34 cellular contexts compared by ENCODE assay signal in the genomic region with DNA sequence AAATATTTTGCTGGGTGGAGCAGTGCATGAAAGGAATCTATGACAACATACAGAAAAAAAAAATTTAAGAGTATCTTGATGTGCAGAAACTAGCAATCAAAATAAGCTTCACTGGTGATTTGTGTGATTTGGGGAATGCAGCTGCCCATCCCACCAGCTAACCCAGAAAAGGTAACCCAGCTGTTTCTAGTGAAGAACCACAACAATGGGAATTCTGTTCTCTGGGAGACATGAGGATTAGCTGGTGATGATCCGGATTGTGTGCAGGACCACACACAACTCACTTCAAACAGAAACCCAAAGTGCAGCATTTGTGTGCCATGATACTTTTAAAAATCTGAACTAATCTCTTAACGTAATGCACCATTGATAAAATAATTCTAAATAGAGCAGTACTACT.
DNase-seq lines count a peak whose midpoint lies in the region; TF ChIP-seq lines count a peak whose summit lies in the region.
"Had no signal": no experiment of that assay in that cellular context is flagged by ENCODE, and none has a peak within 500 bp of the region (broad histone marks: within the 10 kb centered on the region; RNA-seq: fewer than 3 reads in every experiment).

No MANE protein-coding gene starts in this region.

- peaks cover 3% of the 10 kb centered on the region for H3K4me1 ChIP-seq in mammary epithelial cell (ENCODE audit: insufficient read depth, low read length)
- H3K4me1 ChIP-seq in osteoblast (ENCODE audit: insufficient read depth, low read length) = no peaks in the 10 kb centered on the region
- no peaks in the 10 kb centered on the region for H3K4me1 ChIP-seq in Peyer's patch
- H3K4me1 ChIP-seq: left lung, psoas muscle, upper lobe of right lung had no signal

- H2AFZ ChIP-seq in mammary epithelial cell (ENCODE audit: low read depth, low read length) = no peak overlapping the region
- H2AFZ ChIP-seq in osteoblast (ENCODE audit: low read length) = peak overlapping the region; percentile 70
- H2AFZ ChIP-seq: PC-9 had no signal

- POLR2A ChIA-PET in MCF 10A (lab: Yijun Ruan, JAX) = interaction anchor here (0.5 kb wide), 1 partner anchor 17 kb away, joined by 3 read pairs; no protein-coding TSS in a partner anchor
- POLR2A ChIA-PET in activated CD4-positive, alpha-beta memory T cell treated with anti-CD3 and anti-CD28 coated beads, Interleukin-2, amount 10 ng/mL, durations not matched to agents 7 days and 5 days (lab: Charles Lee) = no interaction called here

- H3K27me3 ChIP-seq in mammary epithelial cell (ENCODE audit: insufficient read depth, low read length) (no peaks in the 10 kb centered on the region), osteoblast (ENCODE audit: insufficient read depth, low read length) (no peaks in the 10 kb centered on the region), Peyer's patch (no peaks in the 10 kb centered on the region)
- H3K27me3 ChIP-seq: left lung, neutrophil, upper lobe of right lung had no signal

- no peak overlapping the region for H3K9ac ChIP-seq in mammary epithelial cell (ENCODE audit: insufficient read depth, low read length)

- H3K36me3 ChIP-seq in mammary epithelial cell (ENCODE audit: insufficient read depth, low read length) (no peaks in the 10 kb centered on the region), osteoblast (ENCODE audit: insufficient read depth, low read length) (no peaks in the 10 kb centered on the region), Peyer's patch (no peaks in the 10 kb centered on the region)
- H3K36me3 ChIP-seq: left lung, neutrophil, upper lobe of right lung had no signal

- no TSS peak for BruUV-seq in mammary epithelial cell (replicated peaks; lab: Mats Ljungman, UMichigan)
- BruUV-seq in MCF 10A (replicated peaks; lab: Mats Ljungman, UMichigan) = no TSS peak

- H4K20me1 ChIP-seq in mammary epithelial cell (ENCODE audit: insufficient read depth, low read length) = no peaks in the 10 kb centered on the region
- no peaks in the 10 kb centered on the region for H4K20me1 ChIP-seq in osteoblast (ENCODE audit: insufficient read depth, low read length)

- H3K4me1 Mint-ChIP-seq in MCF 10A (ENCODE audit: insufficient read depth, unreplicated experiment) = no peaks in the 10 kb centered on the region
- H3K4me1 Mint-ChIP-seq in activated CD4-positive, alpha-beta memory T cell treated with anti-CD3 and anti-CD28 coated beads, Interleukin-2, amount 10 ng/mL, durations not matched to agents 7 days and 5 days = no peaks in the 10 kb centered on the region
- H3K4me1 Mint-ChIP-seq: IgD-negative memory B cell; stimulated activated memory B cell treated with anti-CD40 and anti-IgM and Interleukin-4, amounts not matched to agents 10 μg/mL and 1 μg/mL and 100 μg/mL, for 72 hours had no signal

- H3K4me3 ChIP-seq in mammary epithelial cell (replicated peaks in 1 of 3; ENCODE audit: insufficient read depth in 1 of 3, low read depth in 2 of 3, low read length in 3 of 3) (no peak overlapping the region), coronary artery (peak overlapping the region; percentile 10), osteoblast (ENCODE audit: insufficient read depth, low read length) (no peak overlapping the region), Peyer's patch (no peak overlapping the region)
- H3K4me3 ChIP-seq: left lung, PC-9, psoas muscle, upper lobe of right lung had no signal

- H3K27me3 Mint-ChIP-seq in MCF 10A (ENCODE audit: insufficient read depth, unreplicated experiment) = no peaks in the 10 kb centered on the region
- no peaks in the 10 kb centered on the region for H3K27me3 Mint-ChIP-seq in activated CD4-positive, alpha-beta memory T cell treated with anti-CD3 and anti-CD28 coated beads, Interleukin-2, amount 10 ng/mL, durations not matched to agents 7 days and 5 days
- H3K27me3 Mint-ChIP-seq: effector memory CD8-positive, alpha-beta T cell; IgD-negative memory B cell; stimulated activated memory B cell treated with anti-CD40 and anti-IgM and Interleukin-4, amounts not matched to agents 10 μg/mL and 1 μg/mL and 100 μg/mL, for 72 hours had no signal

- H3K9me3 ChIP-seq in mammary epithelial cell (replicated peaks; ENCODE audit: insufficient read depth, low read length) (no peaks in the 10 kb centered on the region), osteoblast (ENCODE audit: low read depth, low read length) (no peaks in the 10 kb centered on the region), Peyer's patch (no peaks in the 10 kb centered on the region)
- H3K9me3 ChIP-seq: left lung, neutrophil, psoas muscle, upper lobe of right lung had no signal

- DNase-seq in mammary epithelial cell (peak; percentile 59), MCF 10A (ENCODE audit: unreplicated experiment) (no peak), coronary artery (ENCODE audit: low spot score) (no peak), osteoblast (ENCODE audit: insufficient read length, low spot score, missing footprints) (no peak), caudate nucleus (lab: John Stamatoyannopoulos, UW) (no peak), cortex of kidney (lab: John Stamatoyannopoulos, UW) (no peak), Peyer's patch (no peak)
- DNase-seq in activated CD4-positive, alpha-beta memory T cell treated with anti-CD3 and anti-CD28 coated beads, Interleukin-2, amount 10 ng/mL, durations not matched to agents 7 days and 5 days = no peak
- DNase-seq: activated CD4-positive, alpha-beta T cell treated with anti-CD3 and anti-CD28 coated beads for 4 hours; activated T-cell treated with anti-CD3 and anti-CD28 coated beads for 4 hours; Calu3; DMS79 treated with DMSO at 0.1 percent for 48 hours; effector memory CD8-positive, alpha-beta T cell; GF-D8; head of caudate nucleus; islet precursor cell; left lung; mesendoderm; NCI-H1105; NCI-H187 treated with DMSO at 0.1 percent for 48 hours; NCI-H524 treated with DMSO at 0.1 percent for 48 hours; PC-9; psoas muscle; Right ventricle myocardium superior; substantia nigra; SW 1271; T1000; upper lobe of right lung had no signal

- no peak overlapping the region for H3K4me3 Mint-ChIP-seq in MCF 10A (ENCODE audit: unreplicated experiment)
- H3K4me3 Mint-ChIP-seq in activated CD4-positive, alpha-beta memory T cell treated with anti-CD3 and anti-CD28 coated beads, Interleukin-2, amount 10 ng/mL, durations not matched to agents 7 days and 5 days = no peak overlapping the region
- H3K4me3 Mint-ChIP-seq: effector memory CD8-positive, alpha-beta T cell; IgD-negative memory B cell; stimulated activated memory B cell treated with anti-CD40 and anti-IgM and Interleukin-4, amounts not matched to agents 10 μg/mL and 1 μg/mL and 100 μg/mL, for 72 hours had no signal

- no peaks in the 10 kb centered on the region for H3K79me2 ChIP-seq in mammary epithelial cell (ENCODE audit: insufficient read depth, low read length)
- H3K79me2 ChIP-seq in osteoblast (ENCODE audit: insufficient read depth, low read length) = no peaks in the 10 kb centered on the region

- H3K4me2 ChIP-seq in mammary epithelial cell (ENCODE audit: insufficient read depth, low read depth, low read length) (no peak overlapping the region), osteoblast (ENCODE audit: insufficient read depth, low read length) (peak overlapping the region; percentile 29)
- H3K4me2 ChIP-seq: PC-9 had no signal

- no peak for TF ChIP-seq POLR2A in Peyer's patch (IDR thresholded peaks at IDR 0.05)

- peaks cover under 1% of the 10 kb centered on the region for H3K9me3 Mint-ChIP-seq in MCF 10A (ENCODE audit: unreplicated experiment)
- no peaks in the 10 kb centered on the region for H3K9me3 Mint-ChIP-seq in activated CD4-positive, alpha-beta memory T cell treated with anti-CD3 and anti-CD28 coated beads, Interleukin-2, amount 10 ng/mL, durations not matched to agents 7 days and 5 days
- H3K9me3 Mint-ChIP-seq: activated naive CD4-positive, alpha-beta T cell treated with anti-CD3 and anti-CD28 coated beads, Interleukin-2, amount 50 U/mL, for 72 hours; activated T-helper 2 cell treated with anti-CD3 and anti-CD28 coated beads, Interferon-gamma antibody, Interleukin-2, Interleukin-4, amounts not matched to agents 10 μg/mL and 5 μg/mL and 100 μg/mL, durations not matched to agents 14 hours and 24 hours and 36 hours; stimulated activated memory B cell treated with anti-CD40 and anti-IgM and Interleukin-4, amounts not matched to agents 10 μg/mL and 1 μg/mL and 100 μg/mL, for 72 hours had no signal

- H3K27ac Mint-ChIP-seq in MCF 10A (ENCODE audit: low read depth, unreplicated experiment) = no peak overlapping the region
- H3K27ac Mint-ChIP-seq in activated CD4-positive, alpha-beta memory T cell treated with anti-CD3 and anti-CD28 coated beads, Interleukin-2, amount 10 ng/mL, durations not matched to agents 7 days and 5 days = no peak overlapping the region
- H3K27ac Mint-ChIP-seq: activated naive CD4-positive, alpha-beta T cell treated with anti-CD3 and anti-CD28 coated beads, Interleukin-2, amount 50 U/mL, for 72 hours; activated T-helper 2 cell treated with anti-CD3 and anti-CD28 coated beads, Interferon-gamma antibody, Interleukin-2, Interleukin-4, amounts not matched to agents 10 μg/mL and 5 μg/mL and 100 μg/mL, durations not matched to agents 14 hours and 24 hours and 36 hours; effector memory CD8-positive, alpha-beta T cell; IgD-negative memory B cell; stimulated activated memory B cell treated with anti-CD40 and anti-IgM and Interleukin-4, amounts not matched to agents 10 μg/mL and 1 μg/mL and 100 μg/mL, for 72 hours had no signal

- dilution Hi-C loops in mammary epithelial cell (cut with HindIII; ENCODE audit: low sequenced_read_pairs) = no loop called here

- H3K27ac ChIP-seq in mammary epithelial cell (ENCODE audit: insufficient read depth, low read depth, low read length) (no peak overlapping the region), coronary artery (no peak overlapping the region), osteoblast (ENCODE audit: low read depth, low read length) (no peak overlapping the region), caudate nucleus (ENCODE audit: low read depth, low read length) (no peak overlapping the region), Peyer's patch (no peak overlapping the region)
- H3K27ac ChIP-seq: left lung, neutrophil, PC-9, psoas muscle, upper lobe of right lung, VCaP had no signal

- CTCF ChIA-PET in mammary epithelial cell (lab: Charles Lee; ENCODE audit: low non-redundant PET) = interaction anchor here (0.5 kb wide), 1 partner anchor 600 kb away, joined by 3 read pairs; no protein-coding TSS in a partner anchor
- CTCF ChIA-PET in MCF 10A (lab: Yijun Ruan, JAX) = no interaction called here
- CTCF ChIA-PET in activated CD4-positive, alpha-beta memory T cell treated with anti-CD3 and anti-CD28 coated beads, Interleukin-2, amount 10 ng/mL, durations not matched to agents 7 days and 5 days (lab: Charles Lee) = no interaction called here

- intact Hi-C loops in mammary epithelial cell (cut with micrococcal nuclease) (no loop called here), MCF 10A (cut with micrococcal nuclease) (no loop called here)

- in situ Hi-C loops in mammary epithelial cell (cut with MboI; ENCODE audit: low sequenced_read_pairs in 2 of 2) = no loop called here

- no peaks in the 10 kb centered on the region for H3K36me3 Mint-ChIP-seq in MCF 10A (ENCODE audit: insufficient read depth, unreplicated experiment)
- H3K36me3 Mint-ChIP-seq in activated CD4-positive, alpha-beta memory T cell treated with anti-CD3 and anti-CD28 coated beads, Interleukin-2, amount 10 ng/mL, durations not matched to agents 7 days and 5 days (ENCODE audit: low read depth) = no peaks in the 10 kb centered on the region
- H3K36me3 Mint-ChIP-seq: activated naive CD4-positive, alpha-beta T cell treated with anti-CD3 and anti-CD28 coated beads, Interleukin-2, amount 50 U/mL, for 72 hours; IgD-negative memory B cell; stimulated activated memory B cell treated with anti-CD40 and anti-IgM and Interleukin-4, amounts not matched to agents 10 μg/mL and 1 μg/mL and 100 μg/mL, for 72 hours had no signal

- WGBS in mammary epithelial cell (ENCODE audit: low coverage, missing lambda C conversion rate) = 100% methylated on average over 1 of the region's 2 CpGs

- TF ChIP-seq CTCF in mammary epithelial cell (conservative IDR thresholded peaks at IDR 0.05 in 1 of 2, IDR thresholded peaks at IDR 0.05 in 1 of 2; ENCODE audit: extremely low read depth in 1 of 2, insufficient read depth in 1 of 2, low read depth in 1 of 2, low read length in 2 of 2) (no peak), MCF 10A (IDR thresholded peaks at IDR 0.05; ENCODE audit: unreplicated experiment) (no peak), coronary artery (IDR thresholded peaks at IDR 0.05) (no peak), osteoblast (IDR thresholded peaks at IDR 0.05; ENCODE audit: extremely low read depth, low read depth, low read length) (no peak), Peyer's patch (IDR thresholded peaks at IDR 0.05) (no peak)
